ENCODE assay signal across 1 cellular context in the genomic region with DNA sequence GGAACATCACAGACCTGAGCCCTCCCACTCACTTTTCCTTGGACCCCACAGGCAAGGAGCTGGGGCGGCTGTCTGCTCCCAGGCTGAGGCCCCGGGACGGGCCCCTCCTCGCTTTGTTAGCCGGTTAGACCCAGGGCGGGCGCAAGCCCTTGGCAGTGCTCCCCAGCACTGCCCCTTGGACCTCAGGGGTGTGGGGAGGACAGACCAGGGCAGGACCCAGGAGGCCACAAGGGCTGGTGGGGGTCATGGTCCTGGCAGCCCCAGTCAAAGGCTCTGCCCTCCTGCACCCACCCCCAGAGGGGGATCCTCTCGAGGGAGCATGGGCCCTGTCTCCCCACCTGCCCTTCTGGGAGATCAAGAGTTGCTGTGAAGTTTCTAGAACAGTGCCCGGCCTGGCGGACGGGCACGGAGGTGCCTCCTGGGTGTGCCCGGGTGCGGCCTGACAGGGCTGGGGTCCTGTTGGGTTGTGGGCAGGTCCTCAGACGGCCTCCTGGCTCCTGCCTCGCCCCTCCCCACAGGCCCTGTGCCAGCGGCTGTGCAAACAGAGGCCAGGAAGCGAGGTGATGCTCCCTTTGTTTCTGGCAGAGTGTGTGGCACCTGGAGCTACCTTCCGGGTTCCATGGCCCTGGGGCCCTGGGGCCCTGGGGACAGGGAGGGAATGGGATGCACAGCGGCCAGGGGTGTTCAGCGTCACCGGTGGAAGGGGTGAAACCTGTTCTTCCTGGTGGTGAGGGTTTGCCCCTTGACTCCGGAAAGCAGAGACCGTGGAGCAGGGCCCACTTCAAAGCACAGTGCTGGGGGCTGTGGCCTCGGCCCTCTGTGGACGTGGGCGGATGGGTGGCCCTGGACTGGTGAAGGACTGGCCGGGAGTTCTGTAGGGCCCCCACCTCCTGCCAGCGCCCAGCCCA.
TF ChIP-seq lines count a peak whose summit lies in the region.

No MANE protein-coding gene starts in this region.

TF ChIP-seq in HepG2, 621 proteins besides CTCF, POLR2A, EP300 and RAD21 (continues in another document):
- TF ChIP-seq KDM3A (CRISPR knock-in tag; IDR thresholded peaks at IDR 0.05; ENCODE audit: low read depth) (no peak; the same call in 1 of the 2 replicates), ZSCAN20 (CRISPR knock-in tag; IDR thresholded peaks at IDR 0.05; ENCODE audit: borderline replicate concordance) (no peak), XRCC5 (optimal IDR thresholded peaks at IDR 0.05; ENCODE audit: low read length) (peak; percentile 72), ZNF761 (CRISPR knock-in tag; conservative IDR thresholded peaks at IDR 0.05) (0 out of 2 replicates have a peak, but pooled peaks have one; percentile 66), JUNB (CRISPR knock-in tag; IDR thresholded peaks at IDR 0.05; ENCODE audit: borderline replicate concordance) (no peak), SP1 (IDR thresholded peaks at IDR 0.05) (no peak), SP1 (CRISPR knock-in tag; IDR thresholded peaks at IDR 0.05) (no peak; the same call in 1 of the 2 replicates), MED8 (CRISPR knock-in tag; IDR thresholded peaks at IDR 0.05; ENCODE audit: insufficient replicate concordance) (peak; percentile 84), MIER3 (CRISPR knock-in tag; IDR thresholded peaks at IDR 0.05; ENCODE audit: borderline replicate concordance) (peak; percentile 37; the same call in 1 of the 2 replicates), HOXA7 (CRISPR knock-in tag; IDR thresholded peaks at IDR 0.05) (no peak), MIXL1 (CRISPR knock-in tag; IDR thresholded peaks at IDR 0.05) (no peak), ZNF33A (CRISPR knock-in tag; IDR thresholded peaks at IDR 0.05; ENCODE audit: borderline replicate concordance) (no peak), RFX1 (IDR thresholded peaks at IDR 0.05) (no peak), CC2D1A (CRISPR knock-in tag; IDR thresholded peaks at IDR 0.05) (peak; percentile 83; the same call in 1 of the 2 replicates), BHLHE40 (IDR thresholded peaks at IDR 0.05; ENCODE audit: low read length) (no peak), GATAD1 (CRISPR knock-in tag; IDR thresholded peaks at IDR 0.05) (peak; percentile 71), ZKSCAN1 (IDR thresholded peaks at IDR 0.05; ENCODE audit: low read length) (no peak), BORCS8-MEF2B (CRISPR knock-in tag; IDR thresholded peaks at IDR 0.05) (no peak; the same call in 1 of the 2 replicates), JARID2 (CRISPR knock-in tag; IDR thresholded peaks at IDR 0.05; ENCODE audit: insufficient replicate concordance) (no peak), ZNF12 (CRISPR knock-in tag; IDR thresholded peaks at IDR 0.05) (no peak; the same call in 1 of the 2 replicates), ZFP36L2 (CRISPR knock-in tag; IDR thresholded peaks at IDR 0.05) (no peak), FOSL1 (CRISPR knock-in tag; IDR thresholded peaks at IDR 0.05; ENCODE audit: borderline replicate concordance) (no peak), ZNF652 (CRISPR knock-in tag; IDR thresholded peaks at IDR 0.05; ENCODE audit: borderline replicate concordance, low read depth) (no peak), FOXK1 (CRISPR knock-in tag; IDR thresholded peaks at IDR 0.05; ENCODE audit: borderline replicate concordance, low read depth) (no peak), KDM2A (CRISPR knock-in tag; IDR thresholded peaks at IDR 0.05; ENCODE audit: borderline replicate concordance, low read depth) (peak; percentile 96; the same call in 1 of the 2 replicates), HHEX (CRISPR knock-in tag; IDR thresholded peaks at IDR 0.05) (no peak), SMYD3 (CRISPR knock-in tag; IDR thresholded peaks at IDR 0.05) (0 out of 2 replicates have a peak, but pooled peaks have one; percentile 10), FLYWCH1 (CRISPR knock-in tag; IDR thresholded peaks at IDR 0.05) (no peak), ZNF589 (CRISPR knock-in tag; conservative IDR thresholded peaks at IDR 0.05) (peak; percentile 64)
- TF ChIP-seq, protein P1, sequence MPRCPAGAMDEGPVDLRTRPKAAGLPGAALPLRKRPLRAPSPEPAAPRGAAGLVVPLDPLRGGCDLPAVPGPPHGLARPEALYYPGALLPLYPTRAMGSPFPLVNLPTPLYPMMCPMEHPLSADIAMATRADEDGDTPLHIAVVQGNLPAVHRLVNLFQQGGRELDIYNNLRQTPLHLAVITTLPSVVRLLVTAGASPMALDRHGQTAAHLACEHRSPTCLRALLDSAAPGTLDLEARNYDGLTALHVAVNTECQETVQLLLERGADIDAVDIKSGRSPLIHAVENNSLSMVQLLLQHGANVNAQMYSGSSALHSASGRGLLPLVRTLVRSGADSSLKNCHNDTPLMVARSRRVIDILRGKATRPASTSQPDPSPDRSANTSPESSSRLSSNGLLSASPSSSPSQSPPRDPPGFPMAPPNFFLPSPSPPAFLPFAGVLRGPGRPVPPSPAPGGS (CRISPR knock-in tag; IDR thresholded peaks at IDR 0.05), result no peak; the same call in 1 of the 2 replicates
- TF ChIP-seq, protein P2, sequence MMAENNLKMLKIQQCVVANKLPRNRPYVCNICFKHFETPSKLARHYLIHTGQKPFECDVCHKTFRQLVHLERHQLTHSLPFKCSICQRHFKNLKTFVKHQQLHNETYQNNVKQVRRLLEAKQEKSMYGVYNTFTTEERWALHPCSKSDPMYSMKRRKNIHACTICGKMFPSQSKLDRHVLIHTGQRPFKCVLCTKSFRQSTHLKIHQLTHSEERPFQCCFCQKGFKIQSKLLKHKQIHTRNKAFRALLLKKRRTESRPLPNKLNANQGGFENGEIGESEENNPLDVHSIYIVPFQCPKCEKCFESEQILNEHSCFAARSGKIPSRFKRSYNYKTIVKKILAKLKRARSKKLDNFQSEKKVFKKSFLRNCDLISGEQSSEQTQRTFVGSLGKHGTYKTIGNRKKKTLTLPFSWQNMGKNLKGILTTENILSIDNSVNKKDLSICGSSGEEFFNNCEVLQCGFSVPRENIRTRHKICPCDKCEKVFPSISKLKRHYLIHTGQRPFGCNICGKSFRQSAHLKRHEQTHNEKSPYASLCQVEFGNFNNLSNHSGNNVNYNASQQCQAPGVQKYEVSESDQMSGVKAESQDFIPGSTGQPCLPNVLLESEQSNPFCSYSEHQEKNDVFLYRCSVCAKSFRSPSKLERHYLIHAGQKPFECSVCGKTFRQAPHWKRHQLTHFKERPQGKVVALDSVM (CRISPR knock-in tag; IDR thresholded peaks at IDR 0.05), result peak; percentile 86
- TF ChIP-seq, protein P3, sequence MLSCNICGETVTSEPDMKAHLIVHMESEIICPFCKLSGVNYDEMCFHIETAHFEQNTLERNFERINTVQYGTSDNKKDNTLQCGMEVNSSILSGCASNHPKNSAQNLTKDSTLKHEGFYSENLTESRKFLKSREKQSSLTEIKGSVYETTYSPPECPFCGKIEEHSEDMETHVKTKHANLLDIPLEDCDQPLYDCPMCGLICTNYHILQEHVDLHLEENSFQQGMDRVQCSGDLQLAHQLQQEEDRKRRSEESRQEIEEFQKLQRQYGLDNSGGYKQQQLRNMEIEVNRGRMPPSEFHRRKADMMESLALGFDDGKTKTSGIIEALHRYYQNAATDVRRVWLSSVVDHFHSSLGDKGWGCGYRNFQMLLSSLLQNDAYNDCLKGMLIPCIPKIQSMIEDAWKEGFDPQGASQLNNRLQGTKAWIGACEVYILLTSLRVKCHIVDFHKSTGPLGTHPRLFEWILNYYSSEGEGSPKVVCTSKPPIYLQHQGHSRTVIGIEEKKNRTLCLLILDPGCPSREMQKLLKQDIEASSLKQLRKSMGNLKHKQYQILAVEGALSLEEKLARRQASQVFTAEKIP (CRISPR knock-in tag; IDR thresholded peaks at IDR 0.05; ENCODE audit: borderline replicate concordance), result no peak
- TF ChIP-seq, protein P4, sequence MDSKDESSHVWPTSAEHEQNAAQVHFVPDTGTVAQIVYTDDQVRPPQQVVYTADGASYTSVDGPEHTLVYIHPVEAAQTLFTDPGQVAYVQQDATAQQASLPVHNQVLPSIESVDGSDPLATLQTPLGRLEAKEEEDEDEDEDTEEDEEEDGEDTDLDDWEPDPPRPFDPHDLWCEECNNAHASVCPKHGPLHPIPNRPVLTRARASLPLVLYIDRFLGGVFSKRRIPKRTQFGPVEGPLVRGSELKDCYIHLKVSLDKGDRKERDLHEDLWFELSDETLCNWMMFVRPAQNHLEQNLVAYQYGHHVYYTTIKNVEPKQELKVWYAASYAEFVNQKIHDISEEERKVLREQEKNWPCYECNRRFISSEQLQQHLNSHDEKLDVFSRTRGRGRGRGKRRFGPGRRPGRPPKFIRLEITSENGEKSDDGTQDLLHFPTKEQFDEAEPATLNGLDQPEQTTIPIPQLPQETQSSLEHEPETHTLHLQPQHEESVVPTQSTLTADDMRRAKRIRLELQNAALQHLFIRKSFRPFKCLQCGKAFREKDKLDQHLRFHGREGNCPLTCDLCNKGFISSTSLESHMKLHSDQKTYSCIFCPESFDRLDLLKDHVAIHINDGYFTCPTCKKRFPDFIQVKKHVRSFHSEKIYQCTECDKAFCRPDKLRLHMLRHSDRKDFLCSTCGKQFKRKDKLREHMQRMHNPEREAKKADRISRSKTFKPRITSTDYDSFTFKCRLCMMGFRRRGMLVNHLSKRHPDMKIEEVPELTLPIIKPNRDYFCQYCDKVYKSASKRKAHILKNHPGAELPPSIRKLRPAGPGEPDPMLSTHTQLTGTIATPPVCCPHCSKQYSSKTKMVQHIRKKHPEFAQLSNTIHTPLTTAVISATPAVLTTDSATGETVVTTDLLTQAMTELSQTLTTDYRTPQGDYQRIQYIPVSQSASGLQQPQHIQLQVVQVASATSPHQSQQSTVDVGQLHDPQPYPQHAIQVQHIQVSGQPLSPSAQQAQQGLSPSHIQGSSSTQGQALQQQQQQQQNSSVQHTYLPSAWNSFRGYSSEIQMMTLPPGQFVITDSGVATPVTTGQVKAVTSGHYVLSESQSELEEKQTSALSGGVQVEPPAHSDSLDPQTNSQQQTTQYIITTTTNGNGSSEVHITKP (CRISPR knock-in tag; IDR thresholded peaks at IDR 0.05; ENCODE audit: low read depth), result no peak
- TF ChIP-seq, protein P5, sequence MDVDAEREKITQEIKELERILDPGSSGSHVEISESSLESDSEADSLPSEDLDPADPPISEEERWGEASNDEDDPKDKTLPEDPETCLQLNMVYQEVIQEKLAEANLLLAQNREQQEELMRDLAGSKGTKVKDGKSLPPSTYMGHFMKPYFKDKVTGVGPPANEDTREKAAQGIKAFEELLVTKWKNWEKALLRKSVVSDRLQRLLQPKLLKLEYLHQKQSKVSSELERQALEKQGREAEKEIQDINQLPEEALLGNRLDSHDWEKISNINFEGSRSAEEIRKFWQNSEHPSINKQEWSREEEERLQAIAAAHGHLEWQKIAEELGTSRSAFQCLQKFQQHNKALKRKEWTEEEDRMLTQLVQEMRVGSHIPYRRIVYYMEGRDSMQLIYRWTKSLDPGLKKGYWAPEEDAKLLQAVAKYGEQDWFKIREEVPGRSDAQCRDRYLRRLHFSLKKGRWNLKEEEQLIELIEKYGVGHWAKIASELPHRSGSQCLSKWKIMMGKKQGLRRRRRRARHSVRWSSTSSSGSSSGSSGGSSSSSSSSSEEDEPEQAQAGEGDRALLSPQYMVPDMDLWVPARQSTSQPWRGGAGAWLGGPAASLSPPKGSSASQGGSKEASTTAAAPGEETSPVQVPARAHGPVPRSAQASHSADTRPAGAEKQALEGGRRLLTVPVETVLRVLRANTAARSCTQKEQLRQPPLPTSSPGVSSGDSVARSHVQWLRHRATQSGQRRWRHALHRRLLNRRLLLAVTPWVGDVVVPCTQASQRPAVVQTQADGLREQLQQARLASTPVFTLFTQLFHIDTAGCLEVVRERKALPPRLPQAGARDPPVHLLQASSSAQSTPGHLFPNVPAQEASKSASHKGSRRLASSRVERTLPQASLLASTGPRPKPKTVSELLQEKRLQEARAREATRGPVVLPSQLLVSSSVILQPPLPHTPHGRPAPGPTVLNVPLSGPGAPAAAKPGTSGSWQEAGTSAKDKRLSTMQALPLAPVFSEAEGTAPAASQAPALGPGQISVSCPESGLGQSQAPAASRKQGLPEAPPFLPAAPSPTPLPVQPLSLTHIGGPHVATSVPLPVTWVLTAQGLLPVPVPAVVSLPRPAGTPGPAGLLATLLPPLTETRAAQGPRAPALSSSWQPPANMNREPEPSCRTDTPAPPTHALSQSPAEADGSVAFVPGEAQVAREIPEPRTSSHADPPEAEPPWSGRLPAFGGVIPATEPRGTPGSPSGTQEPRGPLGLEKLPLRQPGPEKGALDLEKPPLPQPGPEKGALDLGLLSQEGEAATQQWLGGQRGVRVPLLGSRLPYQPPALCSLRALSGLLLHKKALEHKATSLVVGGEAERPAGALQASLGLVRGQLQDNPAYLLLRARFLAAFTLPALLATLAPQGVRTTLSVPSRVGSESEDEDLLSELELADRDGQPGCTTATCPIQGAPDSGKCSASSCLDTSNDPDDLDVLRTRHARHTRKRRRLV (CRISPR knock-in tag; IDR thresholded peaks at IDR 0.05), result no peak
- TF ChIP-seq, protein P6, sequence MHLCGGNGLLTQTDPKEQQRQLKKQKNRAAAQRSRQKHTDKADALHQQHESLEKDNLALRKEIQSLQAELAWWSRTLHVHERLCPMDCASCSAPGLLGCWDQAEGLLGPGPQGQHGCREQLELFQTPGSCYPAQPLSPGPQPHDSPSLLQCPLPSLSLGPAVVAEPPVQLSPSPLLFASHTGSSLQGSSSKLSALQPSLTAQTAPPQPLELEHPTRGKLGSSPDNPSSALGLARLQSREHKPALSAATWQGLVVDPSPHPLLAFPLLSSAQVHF (CRISPR knock-in tag; IDR thresholded peaks at IDR 0.05), result no peak
- TF ChIP-seq, protein P7, sequence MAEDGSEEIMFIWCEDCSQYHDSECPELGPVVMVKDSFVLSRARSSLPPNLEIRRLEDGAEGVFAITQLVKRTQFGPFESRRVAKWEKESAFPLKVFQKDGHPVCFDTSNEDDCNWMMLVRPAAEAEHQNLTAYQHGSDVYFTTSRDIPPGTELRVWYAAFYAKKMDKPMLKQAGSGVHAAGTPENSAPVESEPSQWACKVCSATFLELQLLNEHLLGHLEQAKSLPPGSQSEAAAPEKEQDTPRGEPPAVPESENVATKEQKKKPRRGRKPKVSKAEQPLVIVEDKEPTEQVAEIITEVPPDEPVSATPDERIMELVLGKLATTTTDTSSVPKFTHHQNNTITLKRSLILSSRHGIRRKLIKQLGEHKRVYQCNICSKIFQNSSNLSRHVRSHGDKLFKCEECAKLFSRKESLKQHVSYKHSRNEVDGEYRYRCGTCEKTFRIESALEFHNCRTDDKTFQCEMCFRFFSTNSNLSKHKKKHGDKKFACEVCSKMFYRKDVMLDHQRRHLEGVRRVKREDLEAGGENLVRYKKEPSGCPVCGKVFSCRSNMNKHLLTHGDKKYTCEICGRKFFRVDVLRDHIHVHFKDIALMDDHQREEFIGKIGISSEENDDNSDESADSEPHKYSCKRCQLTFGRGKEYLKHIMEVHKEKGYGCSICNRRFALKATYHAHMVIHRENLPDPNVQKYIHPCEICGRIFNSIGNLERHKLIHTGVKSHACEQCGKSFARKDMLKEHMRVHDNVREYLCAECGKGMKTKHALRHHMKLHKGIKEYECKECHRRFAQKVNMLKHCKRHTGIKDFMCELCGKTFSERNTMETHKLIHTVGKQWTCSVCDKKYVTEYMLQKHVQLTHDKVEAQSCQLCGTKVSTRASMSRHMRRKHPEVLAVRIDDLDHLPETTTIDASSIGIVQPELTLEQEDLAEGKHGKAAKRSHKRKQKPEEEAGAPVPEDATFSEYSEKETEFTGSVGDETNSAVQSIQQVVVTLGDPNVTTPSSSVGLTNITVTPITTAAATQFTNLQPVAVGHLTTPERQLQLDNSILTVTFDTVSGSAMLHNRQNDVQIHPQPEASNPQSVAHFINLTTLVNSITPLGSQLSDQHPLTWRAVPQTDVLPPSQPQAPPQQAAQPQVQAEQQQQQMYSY (CRISPR knock-in tag; IDR thresholded peaks at IDR 0.05), result no peak
- TF ChIP-seq, protein P8, sequence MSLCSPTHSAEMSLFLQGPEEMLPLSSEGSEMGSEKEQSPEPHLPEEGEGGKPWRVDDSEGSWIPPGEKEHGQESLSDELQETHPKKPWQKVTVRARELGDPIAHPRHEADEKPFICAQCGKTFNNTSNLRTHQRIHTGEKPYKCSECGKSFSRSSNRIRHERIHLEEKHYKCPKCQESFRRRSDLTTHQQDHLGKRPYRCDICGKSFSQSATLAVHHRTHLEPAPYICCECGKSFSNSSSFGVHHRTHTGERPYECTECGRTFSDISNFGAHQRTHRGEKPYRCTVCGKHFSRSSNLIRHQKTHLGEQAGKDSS (CRISPR knock-in tag; IDR thresholded peaks at IDR 0.05; ENCODE audit: borderline replicate concordance, low read depth), result 0 out of 2 replicates have a peak, but pooled peaks have one; percentile 4
